ENCODE assay signal across 21 cellular contexts in the genomic region with DNA sequence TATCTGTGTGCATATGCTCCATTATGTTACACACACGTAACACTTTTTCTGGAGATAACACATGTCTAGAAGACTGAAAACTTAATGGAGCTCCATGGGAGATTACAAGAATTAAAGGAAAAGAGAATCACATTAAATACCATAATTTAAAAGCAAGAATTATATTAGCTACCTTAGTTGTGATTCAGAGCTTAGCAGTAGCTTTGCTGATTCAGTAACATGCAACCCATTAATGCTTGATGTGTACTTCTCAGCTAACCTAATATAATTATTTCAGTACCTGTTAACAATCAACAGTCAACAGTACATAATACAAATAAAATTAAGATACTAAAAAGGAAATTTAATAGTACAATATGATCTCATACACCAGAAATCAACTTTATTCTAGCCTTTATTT.
DNase-seq lines count a peak whose midpoint lies in the region; ATAC-seq, FAIRE-seq and TF ChIP-seq lines count a peak whose summit lies in the region.
"Had no signal": no experiment of that assay in that cellular context is flagged by ENCODE, and none has a peak within 500 bp of the region (broad histone marks: within the 10 kb centered on the region; RNA-seq: fewer than 3 reads in every experiment).

No MANE protein-coding gene starts in this region.

- in situ Hi-C loops in K562 (cut with MboI), result no loop called here

- H3F3A ChIP-seq in SK-N-SH (replicated peaks; ENCODE audit: insufficient read depth), result peaks cover 10% of the 10 kb centered on the region

- H3K27me3 ChIP-seq in SK-N-SH (ENCODE audit: insufficient read depth) (no peaks in the 10 kb centered on the region), ascending aorta (no peaks in the 10 kb centered on the region), K562 (ENCODE audit: control insufficient read depth in 2 of 2, insufficient read depth in 2 of 2, low read length in 2 of 2) (no peaks in the 10 kb centered on the region), pancreas (no peaks in the 10 kb centered on the region)
- H3K27me3 ChIP-seq: BLaER1 treated with 17β-estradiol and CSF1 and Interleukin-3, amounts not matched to agents 10 nM and 100 nM had no signal

- H3K9me3 ChIP-seq in SK-N-SH (no peaks in the 10 kb centered on the region), ascending aorta (no peaks in the 10 kb centered on the region), K562 (replicated peaks; ENCODE audit: control insufficient read depth, insufficient read depth, low read depth, low read length) (no peaks in the 10 kb centered on the region), pancreas (no peaks in the 10 kb centered on the region)
- H3K9me3 ChIP-seq: A549, Caco-2 had no signal

- peak overlapping the region in 1 of 2 experiments; percentile 4; a peak in 2 of 4 replicates for H3K27ac ChIP-seq in SK-N-SH (ENCODE audit: low read depth in 2 of 2, low read length in 1 of 2)
- peak overlapping the region; percentile 49 to 68 for H3K27ac ChIP-seq in ascending aorta
- no peak overlapping the region for H3K27ac ChIP-seq in K562 (ENCODE audit: extremely low read depth, low read depth, low read length)
- H3K27ac ChIP-seq in pancreas, result no peak overlapping the region
- H3K27ac ChIP-seq: 22Rv1; A549; BLaER1 treated with 17β-estradiol and CSF1 and Interleukin-3, amounts not matched to agents 10 nM and 100 nM; C4-2B had no signal

- POLR2A ChIA-PET in SK-N-SH (lab: Yijun Ruan, JAX), result interaction anchor here (1.0 kb wide), 1 partner anchor 227 kb away, joined by 7 read pairs; no protein-coding TSS in a partner anchor
- POLR2A ChIA-PET in K562 (lab: Yijun Ruan, JAX), result interaction anchor here (0.5 to 2.2 kb wide), 3 partner anchors 9 to 259 kb away, joined by 3 to 18 read pairs (median 10); no protein-coding TSS in a partner anchor

- CTCF ChIA-PET in SK-N-SH (lab: Yijun Ruan, JAX), result interaction anchor here (1.0 to 1.9 kb wide), 5 partner anchors 8 to 68 kb away, joined by 3 to 5 read pairs (median 3); no protein-coding TSS in a partner anchor
- CTCF ChIA-PET in K562 (lab: Yijun Ruan, JAX; ENCODE audit: low intra/inter-chr PET ratio), result no interaction called here

- H3K9ac ChIP-seq in SK-N-SH (no peak overlapping the region), K562 (ENCODE audit: insufficient read depth in 1 of 2, low read depth in 2 of 2, low read length in 2 of 2) (no peak overlapping the region)
- H3K9ac ChIP-seq: BLaER1 treated with 17β-estradiol and CSF1 and Interleukin-3, amounts not matched to agents 10 nM and 100 nM had no signal

- H3K4me1 ChIP-seq in SK-N-SH (ENCODE audit: control insufficient read depth in 1 of 2, insufficient read depth in 2 of 2, low read depth in 1 of 2, low read length in 1 of 2) (peaks cover 0 to 9% of the 10 kb centered on the region in 2 experiments; a peak in 3 of 4 replicates), ascending aorta (peaks cover 0 to 16% of the 10 kb centered on the region in 2 donors), K562 (replicated peaks in 1 of 2; ENCODE audit: control insufficient read depth in 2 of 2, insufficient read depth in 2 of 2, low read length in 2 of 2) (no peaks in the 10 kb centered on the region), pancreas (peaks cover 0 to 3% (median 0%) of the 10 kb centered on the region in 3 donors)
- H3K4me1 ChIP-seq: A549; BLaER1 treated with 17β-estradiol and CSF1 and Interleukin-3, amounts not matched to agents 10 nM and 100 nM had no signal

- no peak for TF ChIP-seq POLR2A in K562 (conservative IDR thresholded peaks at IDR 0.05)

- no peaks in the 10 kb centered on the region for H3K9me1 ChIP-seq in K562 (ENCODE audit: control insufficient read depth, insufficient read depth, low read length)

- FAIRE-seq in K562 (lab: Jason Lieb, UNC), result no peak
- FAIRE-seq in pancreas (lab: Jason Lieb, UNC), result no peak
- FAIRE-seq: A549, D721Med, GM12891, GM19239 had no signal

- TF ChIP-seq CTCF in SK-N-SH (IDR thresholded peaks at IDR 0.05) (no peak), ascending aorta (IDR thresholded peaks at IDR 0.05) (no peak), K562 (IDR thresholded peaks at IDR 0.05 in 2 of 3, conservative IDR thresholded peaks at IDR 0.05 in 1 of 3; ENCODE audit: insufficient read depth in 2 of 3, low read depth in 1 of 3, low read length in 3 of 3) (no peak), pancreas (IDR thresholded peaks at IDR 0.05) (no peak)

- no peak for ATAC-seq in SK-N-SH treated with all-trans-retinoic acid at 6 μM for 48 hours
- no peak for ATAC-seq in K562
- no peak for ATAC-seq in pancreas
- ATAC-seq in stimulated activated naive CD8-positive, alpha-beta T cell treated with anti-CD3 and anti-CD28 coated beads, Interleukin-15, Interleukin-2, amounts not matched to agents 100 U/mL and 50 U/mL, for 24 hours, result no peak
- ATAC-seq: A549; CD8-positive, alpha-beta T cell had no signal

- TF ChIP-seq EP300 in SK-N-SH (IDR thresholded peaks at IDR 0.05; ENCODE audit: borderline replicate concordance in 1 of 2, low read depth in 1 of 2, low read length in 1 of 2) (peak in 1 of 2 experiments; percentile 54; a peak in 1 of 4 replicates), K562 (IDR thresholded peaks at IDR 0.05; ENCODE audit: low read length) (no peak)

- H3K79me2 ChIP-seq in SK-N-SH (ENCODE audit: insufficient read depth), result no peaks in the 10 kb centered on the region
- H3K79me2 ChIP-seq in K562 (ENCODE audit: control insufficient read depth, insufficient read depth, low read length), result no peaks in the 10 kb centered on the region

- DNase-seq in SK-N-SH, result no peak
- no peak for DNase-seq in ascending aorta (ENCODE audit: low spot score in 2 of 2)
- no peak for DNase-seq in K562 (ENCODE audit: extremely low read depth in 1 of 4, low spot score in 3 of 4)
- no peak for DNase-seq in dedifferentiated amniotic fluid mesenchymal stem cell (ENCODE audit: extremely low spot score)
- no peak for DNase-seq in pancreas
- DNase-seq in stimulated activated naive CD8-positive, alpha-beta T cell treated with anti-CD3 and anti-CD28 coated beads, Interleukin-15, Interleukin-2, amounts not matched to agents 100 U/mL and 50 U/mL, for 24 hours, result no peak
- DNase-seq: AML-193; Caco-2; Calu3; CD4-positive, alpha-beta T cell; CD8-positive, alpha-beta T cell; DMS79 treated with DMSO at 0.1 percent for 48 hours; GF-D8 had no signal

- H3K4me3 ChIP-seq in SK-N-SH (ENCODE audit: low read depth in 2 of 2, low read length in 1 of 2), result no peak overlapping the region
- no peak overlapping the region for H3K4me3 ChIP-seq in ascending aorta
- no peak overlapping the region for H3K4me3 ChIP-seq in K562
- no peak overlapping the region for H3K4me3 ChIP-seq in pancreas
- H3K4me3 ChIP-seq: A549; BLaER1 treated with 17β-estradiol and CSF1 and Interleukin-3, amounts not matched to agents 10 nM and 100 nM had no signal

- intact Hi-C loops in ascending aorta (cut with DNase I), result loop anchor here (10.0 kb wide), 1 partner anchor 169 kb away; a partner anchor contains a TSS
- intact Hi-C loops in K562 (cut with micrococcal nuclease), result no loop called here
- intact Hi-C loops in pancreas (cut with DNase I), result no loop called here

- BruUV-seq in K562 (replicated peaks; lab: Mats Ljungman, UMichigan), result no TSS peak

- H2AFZ ChIP-seq in SK-N-SH (ENCODE audit: low read depth) (no peak overlapping the region), K562 (ENCODE audit: low read depth, low read length) (no peak overlapping the region)

- H4K20me1 ChIP-seq in SK-N-SH (ENCODE audit: insufficient read depth) (no peaks in the 10 kb centered on the region), K562 (replicated peaks; ENCODE audit: control insufficient read depth, insufficient read depth, low read length) (no peaks in the 10 kb centered on the region)
- H4K20me1 ChIP-seq: BLaER1 treated with 17β-estradiol and CSF1 and Interleukin-3, amounts not matched to agents 10 nM and 100 nM had no signal

- no peaks in the 10 kb centered on the region for H3K9me2 ChIP-seq in SK-N-SH

- 88% methylated on average over 1 of the region's 1 CpG for WGBS in SK-N-SH (ENCODE audit: low lambda C conversion rate)
- 97% methylated on average over 1 of the region's 1 CpG for WGBS in K562 (ENCODE audit: insufficient coverage, low coverage, missing lambda C conversion rate)
- 96 to 100% methylated on average over 1 of the region's 1 CpG for WGBS in pancreas, 2 donors

- H3K4me2 ChIP-seq in SK-N-SH (no peak overlapping the region), K562 (ENCODE audit: insufficient read depth, low read length) (no peak overlapping the region)
- H3K4me2 ChIP-seq: A549; BLaER1 treated with 17β-estradiol and CSF1 and Interleukin-3, amounts not matched to agents 10 nM and 100 nM had no signal

- TF ChIP-seq RAD21 in SK-N-SH (IDR thresholded peaks at IDR 0.05; ENCODE audit: low read length) (no peak), K562 (CRISPR knock-in tag; conservative IDR thresholded peaks at IDR 0.05 in 1 of 2, IDR thresholded peaks at IDR 0.05 in 1 of 2) (no peak)

- H3K36me3 ChIP-seq in SK-N-SH (replicated peaks in 1 of 2; ENCODE audit: control insufficient read depth in 1 of 2, insufficient read depth in 2 of 2, low read length in 1 of 2) (peaks cover 0 to 4% of the 10 kb centered on the region in 2 experiments), ascending aorta (no peaks in the 10 kb centered on the region), K562 (ENCODE audit: control insufficient read depth, insufficient read depth, low read length) (no peaks in the 10 kb centered on the region; the same call in 2 of the 3 replicates), pancreas (no peaks in the 10 kb centered on the region)

TF ChIP-seq in SK-N-SH treated with all-trans-retinoic acid at 6 μM for 48 hours, 23 proteins besides CTCF, POLR2A, EP300 and RAD21 (continues in another document):
- TF ChIP-seq ISL1 (CRISPR knock-in tag; IDR thresholded peaks at IDR 0.05) (peak; percentile 58), TOX (CRISPR knock-in tag; IDR thresholded peaks at IDR 0.05; ENCODE audit: borderline replicate concordance) (no peak), TCF4 (CRISPR knock-in tag; IDR thresholded peaks at IDR 0.05; ENCODE audit: borderline replicate concordance) (peak; percentile 61)

TF ChIP-seq in SK-N-SH, 30 proteins besides CTCF, POLR2A, EP300 and RAD21 (continues in another document):
- TF ChIP-seq, protein P1, sequence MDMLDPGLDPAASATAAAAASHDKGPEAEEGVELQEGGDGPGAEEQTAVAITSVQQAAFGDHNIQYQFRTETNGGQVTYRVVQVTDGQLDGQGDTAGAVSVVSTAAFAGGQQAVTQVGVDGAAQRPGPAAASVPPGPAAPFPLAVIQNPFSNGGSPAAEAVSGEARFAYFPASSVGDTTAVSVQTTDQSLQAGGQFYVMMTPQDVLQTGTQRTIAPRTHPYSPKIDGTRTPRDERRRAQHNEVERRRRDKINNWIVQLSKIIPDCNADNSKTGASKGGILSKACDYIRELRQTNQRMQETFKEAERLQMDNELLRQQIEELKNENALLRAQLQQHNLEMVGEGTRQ (IDR thresholded peaks at IDR 0.05; ENCODE audit: borderline replicate concordance, low read depth, low read length), result no peak

Comparison
In these comparisons a context has a peak if more than half of its experiments do, and no peak if none do; other contexts are left out.
1. H3K27ac ChIP-seq: peak in ascending aorta (2 of 2); none in K562 (single experiment) and pancreas (0 of 4).